ENCODE assay signal across 19 cellular contexts in the genomic region with DNA sequence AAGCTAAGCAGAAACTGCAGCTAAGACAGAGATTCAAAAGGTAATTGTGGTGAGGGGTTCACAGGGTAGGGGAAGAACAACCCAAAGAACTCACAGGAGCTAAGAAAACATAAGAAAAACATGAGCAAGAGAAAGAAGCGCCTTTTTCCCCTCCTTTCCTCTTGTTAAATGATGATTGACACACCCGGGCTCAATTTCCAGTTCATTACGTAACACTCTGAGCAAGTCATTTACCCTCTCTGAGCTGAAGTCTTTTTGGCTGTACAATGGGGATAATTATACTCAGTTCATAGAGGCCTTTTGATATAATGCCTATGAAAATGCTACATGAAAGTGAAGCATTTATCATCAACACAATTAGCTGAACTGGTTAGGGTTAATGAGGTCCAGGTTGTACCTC. TPM values are rescaled to one million over a fixed set of nuclear protein-coding genes. Genes with fewer than 3 reads are reported as not detected.
DNase-seq lines count a peak whose midpoint lies in the region; ATAC-seq and TF ChIP-seq lines count a peak whose summit lies in the region.
"Had no signal": no experiment of that assay in that cellular context is flagged by ENCODE, and none has a peak within 500 bp of the region (broad histone marks: within the 10 kb centered on the region; RNA-seq: fewer than 3 reads in every experiment).

No MANE protein-coding gene starts in this region.

- TF ChIP-seq CTCF in esophagus muscularis mucosa (IDR thresholded peaks at IDR 0.05): no peak

- H3K4me3 ChIP-seq in esophagus muscularis mucosa: no peak overlapping the region
- H3K4me3 ChIP-seq: SJSA1, smooth muscle cell, tibial artery had no signal

- H3K27ac ChIP-seq in temporal lobe (ENCODE audit: low read depth, low read length) (peak overlapping the region; percentile 47), esophagus muscularis mucosa (replicated peaks in 1 of 4) (no peak overlapping the region)
- H3K27ac ChIP-seq: neutrophil, SJSA1, tibial artery, WERI-Rb-1 had no signal

- TF ChIP-seq POLR2A in esophagus muscularis mucosa (IDR thresholded peaks at IDR 0.05; ENCODE audit: low read depth): no peak

- H3K9me3 ChIP-seq in esophagus muscularis mucosa: no peaks in the 10 kb centered on the region
- H3K9me3 ChIP-seq: neutrophil, SJSA1, tibial artery had no signal

- no peak for TF ChIP-seq EP300 in esophagus muscularis mucosa (IDR thresholded peaks at IDR 0.05)

- intact Hi-C loops in esophagus muscularis mucosa (cut with DNase I): no loop called here

- WGBS in esophagus muscularis mucosa: 82% methylated on average over 3 of the region's 3 CpGs

- ATAC-seq in esophagus mucosa: peak; percentile 33
- ATAC-seq: stimulated activated memory B cell treated with anti-CD40 and anti-IgM and Interleukin-4, amounts not matched to agents 10 μg/mL and 1 μg/mL and 100 μg/mL, for 72 hours had no signal

- no peaks in the 10 kb centered on the region for H3K27me3 ChIP-seq in esophagus muscularis mucosa
- H3K27me3 ChIP-seq: SJSA1, tibial artery had no signal

- H3K36me3 ChIP-seq in esophagus muscularis mucosa: peaks cover 0 to 18% (median 11%) of the 10 kb centered on the region in 4 donors
- H3K36me3 ChIP-seq: neutrophil, SJSA1 had no signal

- DNase-seq in NOMO-1 treated with DMSO at 0.1 percent for 48 hours (lab: John Stamatoyannopoulos, UW; ENCODE audit: unreplicated experiment): peak; percentile 24
- no peak for DNase-seq in NOMO-1 (lab: John Stamatoyannopoulos, UW; ENCODE audit: unreplicated experiment in 2 of 2)
- DNase-seq in SK-MEL-5 (ENCODE audit: low read depth, low spot score): peak; percentile 61
- DNase-seq in dermis blood vessel endothelial cell: no peak
- no peak for DNase-seq in KBM-7
- DNase-seq in esophagus muscularis mucosa (ENCODE audit: extremely low spot score): no peak
- DNase-seq: CD8-positive, alpha-beta memory T cell; effector CD8-positive, alpha-beta T cell; kidney glomerular epithelial cell; NCI-H1417 treated with DMSO at 0.1 percent for 48 hours; NCI-H526 treated with DMSO at 0.1 percent for 48 hours; tibial artery; WERI-Rb-1 had no signal

- in situ Hi-C loops in SK-MEL-5 (cut with HindIII; ENCODE audit: low pct_unique_long_range_greater_than_20kb, low sequenced_read_pairs) (no loop called here), KBM-7 (cut with MboI; ENCODE audit: low pct_unique_long_range_greater_than_20kb, low sequenced_read_pairs) (no loop called here)

- H3K4me1 ChIP-seq in esophagus muscularis mucosa: peaks cover 0 to 2% (median under 1%) of the 10 kb centered on the region in 4 donors

RNA-seq across cellular contexts. Expression of gene LRP4, which starts 17.2 kb away (rescaled TPM):
- total RNA-seq in SK-MEL-5 (2014; rRNA removed; shearing (Covaris generic)): 7.2 and 7.8 TPM in 2 replicates
- 21.7 and 26.4 TPM in 2 replicates for polyA plus RNA-seq in SK-MEL-5 (2015; cell fraction: cytosol; rRNA removed)
- polyA plus RNA-seq in SK-MEL-5 (2015; cell fraction: nucleus; rRNA removed): 34.6 and 46.8 TPM in 2 replicates
- total RNA-seq in esophagus mucosa: 2.5 TPM
- total RNA-seq in temporal lobe: 14.5 TPM
- total RNA-seq in dermis blood vessel endothelial cell: 1.4 and 2.2 TPM in 2 replicates
- total RNA-seq in esophagus muscularis mucosa: 1 to 10 TPM; 2.3 to 7.4 (median 3.5) TPM
- polyA plus RNA-seq: CD8-positive, alpha-beta memory T cell had no signal

RNA-seq across cellular contexts. Expression of gene CSTPP1, which starts 35.4 kb away (rescaled TPM):
- 12.2 and 14.7 TPM in 2 replicates for total RNA-seq in SK-MEL-5 (2014; rRNA removed; shearing (Covaris generic))
- 19.7 and 20.7 TPM in 2 replicates for polyA plus RNA-seq in SK-MEL-5 (2015; cell fraction: cytosol; rRNA removed)
- 23.7 and 27.3 TPM in 2 replicates for polyA plus RNA-seq in SK-MEL-5 (2015; cell fraction: nucleus; rRNA removed)
- total RNA-seq in esophagus mucosa: 12.6 TPM
- 44.5 TPM for total RNA-seq in temporal lobe
- 8.5 and 11.7 TPM in 2 replicates for total RNA-seq in dermis blood vessel endothelial cell
- 10 to 100 TPM; 13.3 to 26.4 (median 19.1) TPM for total RNA-seq in esophagus muscularis mucosa

RNA-seq across cellular contexts. Expression of gene CKAP5, which starts 55.1 kb away (rescaled TPM):
- 45.8 and 57.4 TPM in 2 replicates for total RNA-seq in SK-MEL-5 (2014; rRNA removed; shearing (Covaris generic))
- 64.0 and 84.5 TPM in 2 replicates for polyA plus RNA-seq in SK-MEL-5 (2015; cell fraction: cytosol; rRNA removed)
- 71.7 and 72.2 TPM in 2 replicates for polyA plus RNA-seq in SK-MEL-5 (2015; cell fraction: nucleus; rRNA removed)
- total RNA-seq in esophagus mucosa (48.7 TPM), temporal lobe (150 TPM), dermis blood vessel endothelial cell (58.0 and 115 TPM in 2 replicates), esophagus muscularis mucosa (10 to 100 TPM; 32.4 to 49.2 (median 40.0) TPM)

Comparison
In these comparisons a context has a peak if more than half of its experiments do, and no peak if none do; other contexts are left out.
1. DNase-seq: peak in NOMO-1 treated with DMSO at 0.1 percent for 48 hours (single experiment) and SK-MEL-5 (single experiment); none in NOMO-1 (0 of 2), dermis blood vessel endothelial cell (single experiment), KBM-7 (single experiment) and esophagus muscularis mucosa (single experiment).